18 cellular contexts compared by ENCODE assay signal in the genomic region with DNA sequence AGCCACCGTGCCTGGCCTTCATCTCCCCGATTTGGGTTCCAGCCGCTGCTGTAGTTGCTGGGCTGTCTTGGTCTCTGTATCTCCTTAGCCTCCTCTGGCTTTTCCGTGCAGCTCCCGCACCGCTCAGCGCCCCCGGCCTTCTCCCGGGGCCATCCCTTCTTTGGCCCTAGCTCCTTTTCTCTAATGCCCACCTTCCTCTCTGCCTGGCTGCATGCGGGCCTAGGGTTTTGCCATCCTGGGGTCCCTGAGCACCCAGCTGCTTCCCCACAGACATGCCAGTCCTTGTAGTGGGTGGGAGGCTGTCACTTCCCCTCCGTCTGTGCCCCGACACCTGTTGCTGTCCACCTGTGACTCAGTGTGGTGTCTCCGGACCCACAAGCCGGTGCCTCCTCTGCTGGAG. TPM values are rescaled to one million over a fixed set of nuclear protein-coding genes. Genes with fewer than 3 reads are reported as not detected.
DNase-seq lines count a peak whose midpoint lies in the region; ATAC-seq, FAIRE-seq and TF ChIP-seq lines count a peak whose summit lies in the region.
"Had no signal": no experiment of that assay in that cellular context is flagged by ENCODE, and none has a peak within 500 bp of the region (broad histone marks: within the 10 kb centered on the region; RNA-seq: fewer than 3 reads in every experiment).

No MANE protein-coding gene starts in this region.

- no peak for TF ChIP-seq CTCF in right lobe of liver (IDR thresholded peaks at IDR 0.05)
- no peak for TF ChIP-seq CTCF in HepG2 (CRISPR knock-in tag; IDR thresholded peaks at IDR 0.05)
- TF ChIP-seq CTCF in H1 (IDR thresholded peaks at IDR 0.05; ENCODE audit: control extremely low read depth in 1 of 3, insufficient read depth in 1 of 3, low read depth in 1 of 3, low read length in 3 of 3), result no peak
- no peak for TF ChIP-seq CTCF in neural crest cell (conservative IDR thresholded peaks at IDR 0.05)

- whole genome bisulfite sequencing in right lobe of liver (ENCODE audit: insufficient coverage, low coverage, low lambda C conversion rate, missing lambda C conversion rate), result 90% methylated on average over 12 of the region's 14 CpGs
- 42% methylated on average over 13 of the region's 14 CpGs for WGBS in HepG2 (ENCODE audit: low lambda C conversion rate)
- WGBS in H1 (ENCODE audit: extremely low coverage in 1 of 2, insufficient coverage in 1 of 2, insufficient read length in 1 of 2, insufficient replicate concordance in 2 of 2, low coverage in 1 of 2, low lambda C conversion rate in 2 of 2, missing lambda C conversion rate in 1 of 2), 2 experiments, result 91% methylated on average over 14 of the region's 14 CpGs; no CpG with 5 or more reads in 1 of the 2 experiments

- no peaks in the 10 kb centered on the region for H3K9me3 Mint-ChIP-seq in neural crest cell
- H3K9me3 Mint-ChIP-seq in stimulated activated memory B cell treated with anti-CD40 and anti-IgM and Interleukin-4, amounts not matched to agents 10 μg/mL and 1 μg/mL and 100 μg/mL, for 72 hours, result no peaks in the 10 kb centered on the region
- H3K9me3 Mint-ChIP-seq: IgD-negative memory B cell had no signal

- H3K27me3 ChIP-seq in right lobe of liver (no peaks in the 10 kb centered on the region), HepG2 (ENCODE audit: control insufficient read depth in 1 of 2, insufficient read depth in 2 of 2, low read length in 2 of 2) (peaks cover 0 to 11% of the 10 kb centered on the region in 2 experiments; a peak in 2 of 5 replicates), H1 (replicated peaks in 1 of 4; ENCODE audit: control insufficient read depth in 3 of 4, extremely low read depth in 1 of 4, insufficient read depth in 3 of 4, low read length in 3 of 4) (no peaks in the 10 kb centered on the region)

- H3K4me2 ChIP-seq in HepG2 (ENCODE audit: low read depth, low read length) (no peak overlapping the region), H1 (ENCODE audit: insufficient read depth in 1 of 2, low read depth in 2 of 2, low read length in 2 of 2) (no peak overlapping the region)
- H3K4me2 ChIP-seq: A549, SK-N-SH had no signal

- 0 out of 2 replicates have a peak, but pooled peaks cover 3% of the 10 kb centered on the region for H3K23me2 ChIP-seq in H1 (ENCODE audit: low read depth, low read length)

- 0 out of 2 replicates have a peak overlapping the region, but pooled peaks have one; percentile 13 for H2AK5ac ChIP-seq in H1 (ENCODE audit: low read depth, low read length)

- H4K8ac ChIP-seq in H1 (ENCODE audit: extremely low read depth, insufficient read depth, low read length), result peak overlapping the region; percentile 31; the same call in 1 of the 2 replicates

- FAIRE-seq in HepG2 (lab: Jason Lieb, UNC) (no peak), H1 (lab: Jason Lieb, UNC) (no peak)
- FAIRE-seq: A549, H54 had no signal

- no peaks in the 10 kb centered on the region for H3K36me3 Mint-ChIP-seq in neural crest cell (ENCODE audit: low read depth)
- H3K36me3 Mint-ChIP-seq in stimulated activated memory B cell treated with anti-CD40 and anti-IgM and Interleukin-4, amounts not matched to agents 10 μg/mL and 1 μg/mL and 100 μg/mL, for 72 hours, result no peaks in the 10 kb centered on the region

- H3K79me1 ChIP-seq in H1 (ENCODE audit: low read depth, low read length), result no peaks in the 10 kb centered on the region

- no peak overlapping the region for H3K23ac ChIP-seq in H1 (ENCODE audit: insufficient read length)

- H3K27me3 Mint-ChIP-seq in neural crest cell (ENCODE audit: low read depth), result no peaks in the 10 kb centered on the region
- peaks cover 19% of the 10 kb centered on the region for H3K27me3 Mint-ChIP-seq in stimulated activated memory B cell treated with anti-CD40 and anti-IgM and Interleukin-4, amounts not matched to agents 10 μg/mL and 1 μg/mL and 100 μg/mL, for 72 hours
- H3K27me3 Mint-ChIP-seq: IgD-negative memory B cell had no signal

- H3K27ac Mint-ChIP-seq in neural crest cell (ENCODE audit: unreplicated experiment), result peak overlapping the region; percentile 10
- H3K27ac Mint-ChIP-seq in stimulated activated memory B cell treated with anti-CD40 and anti-IgM and Interleukin-4, amounts not matched to agents 10 μg/mL and 1 μg/mL and 100 μg/mL, for 72 hours, result peak overlapping the region; percentile 3

- H2BK5ac ChIP-seq in H1 (ENCODE audit: low read depth, low read length), result no peak overlapping the region

- no peak overlapping the region for H4K91ac ChIP-seq in H1 (replicated peaks; ENCODE audit: insufficient read length, low read length)

- H4K20me1 ChIP-seq in HepG2 (ENCODE audit: insufficient read depth, low read length) (no peaks in the 10 kb centered on the region), H1 (replicated peaks in 1 of 2; ENCODE audit: control insufficient read depth in 1 of 2, insufficient read depth in 2 of 2, low read length in 2 of 2) (no peaks in the 10 kb centered on the region)

- CTCF ChIA-PET in HepG2 (lab: Yijun Ruan, JAX; ENCODE audit: low intra/inter-chr PET ratio, low total read pairs), result no interaction called here
- CTCF ChIA-PET in H1 (lab: Charles Lee; ENCODE audit: partially characterized antibody), result interaction anchor here (1.4 kb wide), 1 partner anchor 15 kb away, joined by 6 read pairs; no protein-coding TSS in a partner anchor
- CTCF ChIA-PET in HEK293T (lab: Yijun Ruan, JAX), result no interaction called here

- H3K36me3 ChIP-seq in right lobe of liver (no peaks in the 10 kb centered on the region), HepG2 (replicated peaks in 1 of 2; ENCODE audit: control insufficient read depth in 1 of 2, insufficient read depth in 2 of 2, low read length in 2 of 2) (no peaks in the 10 kb centered on the region), H1 (ENCODE audit: control insufficient read depth in 2 of 4, insufficient read depth in 4 of 4, low read length in 3 of 4) (no peaks in the 10 kb centered on the region)

- no peak overlapping the region for H3K4ac ChIP-seq in H1 (replicated peaks; ENCODE audit: insufficient read length, low read depth, low read length)

- H3K4me1 ChIP-seq in right lobe of liver (peaks cover 0 to 24% (median 5%) of the 10 kb centered on the region in 4 donors), HepG2 (ENCODE audit: insufficient read depth, low read length) (peaks cover 35% of the 10 kb centered on the region), H1 (replicated peaks in 1 of 4; ENCODE audit: control insufficient read depth in 3 of 4, insufficient read depth in 4 of 4, low read length in 3 of 4) (peaks cover 0 to 27% (median 8%) of the 10 kb centered on the region in 4 experiments; a peak in 6 of 7 replicates)
- H3K4me1 ChIP-seq: A549 had no signal

- H4K5ac ChIP-seq in H1 (ENCODE audit: insufficient read length, low read depth, low read length), result no peak overlapping the region

- H3K4me3 ChIP-seq in right lobe of liver (no peak overlapping the region), HepG2 (replicated peaks in 1 of 3; ENCODE audit: insufficient read depth in 1 of 3, low read depth in 2 of 3, low read length in 3 of 3) (no peak overlapping the region), H1 (ENCODE audit: extremely low read depth in 1 of 4, insufficient read depth in 2 of 4, low read depth in 3 of 4, low read length in 4 of 4) (no peak overlapping the region)
- H3K4me3 ChIP-seq: A549 had no signal

- no peak for TF ChIP-seq RAD21 in HepG2 (CRISPR knock-in tag; IDR thresholded peaks at IDR 0.05)
- TF ChIP-seq RAD21 in H1 (IDR thresholded peaks at IDR 0.05 in 1 of 2, conservative IDR thresholded peaks at IDR 0.05 in 1 of 2; ENCODE audit: low read depth in 2 of 2, low read length in 2 of 2), result no peak

- TF ChIP-seq EP300 in HepG2 (IDR thresholded peaks at IDR 0.05; ENCODE audit: low read depth in 2 of 2, low read length in 2 of 2), result no peak
- no peak for TF ChIP-seq EP300 in HepG2 (CRISPR knock-in tag; IDR thresholded peaks at IDR 0.05; ENCODE audit: borderline replicate concordance)
- TF ChIP-seq EP300 in H1 (IDR thresholded peaks at IDR 0.05; ENCODE audit: borderline replicate concordance in 1 of 2, low read depth in 2 of 2, low read length in 2 of 2), result no peak

- H3K27ac ChIP-seq in right lobe of liver, result no peak overlapping the region
- H3K27ac ChIP-seq in HepG2 (ENCODE audit: extremely low read length, insufficient read depth, low read length), result no peak overlapping the region
- no peak overlapping the region for H3K27ac ChIP-seq in H1 (ENCODE audit: low read depth, low read length)
- H3K27ac ChIP-seq: A549 had no signal

- no peak overlapping the region for H2BK120ac ChIP-seq in H1 (replicated peaks; ENCODE audit: low read depth, low read length)

- H3K4me1 Mint-ChIP-seq in neural crest cell, result no peaks in the 10 kb centered on the region
- H3K4me1 Mint-ChIP-seq in stimulated activated memory B cell treated with anti-CD40 and anti-IgM and Interleukin-4, amounts not matched to agents 10 μg/mL and 1 μg/mL and 100 μg/mL, for 72 hours, result peaks cover 10% of the 10 kb centered on the region

- peak overlapping the region; percentile 78; the same call in 1 of the 2 replicates for H3K18ac ChIP-seq in H1 (ENCODE audit: extremely low read depth, low read length)

- H2BK20ac ChIP-seq in H1 (ENCODE audit: low read length), result peak overlapping the region; percentile 15; the same call in 1 of the 2 replicates

- intact Hi-C loops in right lobe of liver (cut with DNase I), result no loop called here
- intact Hi-C loops in HepG2 (cut with micrococcal nuclease; ENCODE audit: unreplicated experiment), result no loop called here

- H3K4me3 Mint-ChIP-seq in neural crest cell, result no peak overlapping the region
- no peak overlapping the region for H3K4me3 Mint-ChIP-seq in stimulated activated memory B cell treated with anti-CD40 and anti-IgM and Interleukin-4, amounts not matched to agents 10 μg/mL and 1 μg/mL and 100 μg/mL, for 72 hours
- H3K4me3 Mint-ChIP-seq: IgD-negative memory B cell had no signal

- H3K9ac ChIP-seq in HepG2 (ENCODE audit: insufficient read depth, low read depth, low read length), result no peak overlapping the region
- H3K9ac ChIP-seq in H1 (replicated peaks in 1 of 4; ENCODE audit: extremely low read depth in 1 of 4, low read depth in 3 of 4, low read length in 3 of 4), result no peak overlapping the region
- H3K9ac ChIP-seq: SK-N-SH had no signal

- H3K9me3 ChIP-seq in right lobe of liver (no peaks in the 10 kb centered on the region), HepG2 (ENCODE audit: low read length) (no peaks in the 10 kb centered on the region), H1 (ENCODE audit: insufficient read depth in 2 of 2, low read depth in 1 of 2, low read length in 1 of 2) (no peaks in the 10 kb centered on the region)
- H3K9me3 ChIP-seq: A549, SK-N-SH had no signal

- peak overlapping the region; percentile 5; the same call in 1 of the 2 replicates for H2BK15ac ChIP-seq in H1 (ENCODE audit: low read length)

- no TSS peak for BruUV-seq in HepG2 (replicated peaks; lab: Mats Ljungman, UMichigan)

- TF ChIP-seq POLR2A in right lobe of liver (IDR thresholded peaks at IDR 0.05), result no peak
- no peak for TF ChIP-seq POLR2A in HepG2 (IDR thresholded peaks at IDR 0.05; ENCODE audit: insufficient read depth in 1 of 2, low read depth in 2 of 2, low read length in 2 of 2)
- TF ChIP-seq POLR2A in H1 (IDR thresholded peaks at IDR 0.05; ENCODE audit: control extremely low read depth in 1 of 2, low read depth in 2 of 2, low read length in 2 of 2), result no peak

- H2BK12ac ChIP-seq in H1 (ENCODE audit: low read depth, low read length), result no peak overlapping the region

- H2AFZ ChIP-seq in HepG2 (ENCODE audit: low read length) (no peak overlapping the region), H1 (ENCODE audit: low read length) (no peak overlapping the region)

- DNase-seq in right lobe of liver, result peak in 2 of 3 donors; percentile 10 to 45
- DNase-seq in HepG2 (ENCODE audit: low spot score), result no peak
- no peak for DNase-seq in H1 (ENCODE audit: low read depth in 1 of 2, low spot score in 2 of 2)
- DNase-seq in neural crest cell (ENCODE audit: low read depth, low spot score), result no peak
- DNase-seq in HEK293T (ENCODE audit: extremely low spot score), result no peak
- DNase-seq in NCI-H226, result no peak
- DNase-seq: COR-L47, DMS53, NCI-H187, NCI-H82, SHP77, SK-N-SH had no signal

- ATAC-seq in right lobe of liver (no peak), HepG2 (no peak), GM21381 (IDR thresholded peaks at IDR 0.05; ENCODE audit: unreplicated experiment) (no peak)
- ATAC-seq in stimulated activated memory B cell treated with anti-CD40 and anti-IgM and Interleukin-4, amounts not matched to agents 10 μg/mL and 1 μg/mL and 100 μg/mL, for 72 hours, result no peak
- ATAC-seq: A549 had no signal

- no peak overlapping the region for H3K14ac ChIP-seq in H1 (ENCODE audit: insufficient read length)

- H3K79me2 ChIP-seq in HepG2 (ENCODE audit: insufficient read depth, low read length), result no peaks in the 10 kb centered on the region
- no peaks in the 10 kb centered on the region for H3K79me2 ChIP-seq in H1 (ENCODE audit: control insufficient read depth in 1 of 2, insufficient read depth in 2 of 2, low read length in 2 of 2)

- no peak overlapping the region for H3K56ac ChIP-seq in H1 (replicated peaks; ENCODE audit: insufficient read length, low read depth, low read length)

- POLR2A ChIA-PET in HepG2 (lab: Yijun Ruan, JAX) (interaction anchor here (0.7 kb wide), 1 partner anchor 28 kb away, joined by 3 read pairs; no protein-coding TSS in a partner anchor), H1 (lab: Charles Lee; ENCODE audit: partially characterized antibody) (interaction anchor here (0.6 to 2.7 kb wide), 5 partner anchors 17 to 1422 kb away, joined by 3 to 9 read pairs (median 3); no protein-coding TSS in a partner anchor), HEK293T (lab: Yijun Ruan, JAX) (no interaction called here)

- in situ Hi-C loops in HepG2 (cut with HindIII; ENCODE audit: extremely low pct_ligation_motif_present, low pct_unique_long_range_greater_than_20kb), result no loop called here

RNA-seq across cellular contexts. Expression of gene KCNJ4, which starts 36.4 kb away (rescaled TPM):
- total RNA-seq in right lobe of liver, result not detected
- total RNA-seq in HepG2 (2016; rRNA removed; fragmentation: Illumina TruSeq; extraction: Trizol), result not detected in 2 replicates
- not detected in 2 replicates for total RNA-seq in HepG2 (2016; cell fraction: cytosol; rRNA removed; fragmentation: Illumina TruSeq; extraction: Trizol; ENCODE audit: low read depth)
- not detected in 2 replicates for total RNA-seq in HepG2 (2016; cell fraction: insoluble cytoplasmic fraction; rRNA removed; fragmentation: Illumina TruSeq; extraction: Trizol)
- total RNA-seq in HepG2 (2016; cell fraction: membrane; rRNA removed; fragmentation: Illumina TruSeq; extraction: Trizol), result not detected in 2 replicates
- total RNA-seq in HepG2 (2016; cell fraction: nucleus; rRNA removed; fragmentation: Illumina TruSeq; extraction: Trizol), result not detected in 2 replicates
- polyA plus RNA-seq in HepG2 (2011; rRNA removed), result not detected in 2 replicates
- polyA plus RNA-seq in HepG2 (2011; cell fraction: cytosol; rRNA removed), result 0.03 TPM in 1 of 2 replicates, not detected in the other
- not detected in 2 replicates for polyA plus RNA-seq in HepG2 (2011; cell fraction: nucleus; rRNA removed)
- polyA plus RNA-seq in HepG2 (2012), result not detected in 2 replicates
- polyA plus RNA-seq in HepG2 (2016; cell fraction: cytosol; fragmentation: Illumina TruSeq; extraction: Trizol; ENCODE audit: low read depth), result not detected in 2 replicates
- polyA plus RNA-seq in HepG2 (2016; cell fraction: insoluble cytoplasmic fraction; fragmentation: Illumina TruSeq; extraction: Trizol; ENCODE audit: low read depth), result not detected in 2 replicates
- not detected in 2 replicates for polyA plus RNA-seq in HepG2 (2016; cell fraction: membrane; fragmentation: Illumina TruSeq; extraction: Trizol; ENCODE audit: low read depth)
- polyA plus RNA-seq in HepG2 (2016; cell fraction: nucleus; fragmentation: Illumina TruSeq; extraction: Trizol; ENCODE audit: insufficient read depth, low read depth), result not detected in 2 replicates
- polyA minus RNA-seq in HepG2 (2011; rRNA and poly(A)+ RNA removed; ENCODE audit: low replicate concordance), result not detected in 2 replicates
- polyA minus RNA-seq in HepG2 (2011; cell fraction: cytosol; rRNA and poly(A)+ RNA removed), result not detected in 2 replicates
- not detected in 2 replicates for polyA minus RNA-seq in HepG2 (2011; cell fraction: nucleus; rRNA and poly(A)+ RNA removed)
- 2.2 and 2.3 TPM in 2 replicates for total RNA-seq in H1 (2021; fragmentation: NEBNext Ultra II Directional; extraction: Animal tissue kit (Norgen Biotek cat#: 25700))
- polyA plus RNA-seq in H1 (2011; rRNA removed), result 1.4 TPM in 2 replicates
- 1.3 TPM for polyA plus RNA-seq in H1 (2011; cell fraction: cytosol; rRNA removed)
- polyA plus RNA-seq in H1 (2011; cell fraction: nucleus; rRNA removed), result 1.2 TPM
- 1.0 to 3.7 TPM (median 2.6 TPM) in 4 replicates for polyA plus RNA-seq in H1 (2012, experiment 1 of 2)
- 1.2 TPM for polyA plus RNA-seq in H1 (2012, experiment 2 of 2)
- polyA plus RNA-seq in H1 (2013, experiment 1 of 2), result 1.2 TPM
- 1.3 TPM for polyA plus RNA-seq in H1 (2013, experiment 2 of 2)
- 0.41 TPM in 2 replicates for polyA minus RNA-seq in H1 (2011; rRNA and poly(A)+ RNA removed)
- 1.8 TPM for polyA minus RNA-seq in H1 (2011; cell fraction: cytosol; rRNA and poly(A)+ RNA removed)
- not detected for polyA minus RNA-seq in H1 (2011; cell fraction: nucleus; rRNA and poly(A)+ RNA removed)
- total RNA-seq in neural crest cell, result 4.0 and 4.4 TPM in 2 replicates
- total RNA-seq: NCI-H460 had no signal
- polyA plus RNA-seq: IgD-negative memory B cell, SK-N-SH had no signal

RNA-seq across cellular contexts. Expression of gene KDELR3, which starts 49.3 kb away (rescaled TPM):
- total RNA-seq in right lobe of liver (10 to 100 TPM in 3 of 6 experiments, 1 to 10 TPM in 3; 2.4 to 53.8 (median 12.8) TPM), HepG2 (2016; rRNA removed; fragmentation: Illumina TruSeq; extraction: Trizol) (18.9 and 24.2 TPM in 2 replicates), neural crest cell (5.1 and 5.3 TPM in 2 replicates)
- 15.4 and 17.8 TPM in 2 replicates for total RNA-seq in HepG2 (2016; cell fraction: cytosol; rRNA removed; fragmentation: Illumina TruSeq; extraction: Trizol; ENCODE audit: low read depth)
- total RNA-seq in HepG2 (2016; cell fraction: insoluble cytoplasmic fraction; rRNA removed; fragmentation: Illumina TruSeq; extraction: Trizol), result 18.4 and 24.9 TPM in 2 replicates
- total RNA-seq in HepG2 (2016; cell fraction: membrane; rRNA removed; fragmentation: Illumina TruSeq; extraction: Trizol), result 25.0 and 25.7 TPM in 2 replicates
- total RNA-seq in HepG2 (2016; cell fraction: nucleus; rRNA removed; fragmentation: Illumina TruSeq; extraction: Trizol), result 24.1 and 25.4 TPM in 2 replicates
- polyA plus RNA-seq in HepG2 (2011; rRNA removed) (44.4 and 65.7 TPM in 2 replicates), H1 (2011; rRNA removed) (8.0 and 13.0 TPM in 2 replicates)
- polyA plus RNA-seq in HepG2 (2011; cell fraction: cytosol; rRNA removed), result 51.3 and 51.5 TPM in 2 replicates
- 13.4 and 13.6 TPM in 2 replicates for polyA plus RNA-seq in HepG2 (2011; cell fraction: nucleus; rRNA removed)
- 25.3 and 25.4 TPM in 2 replicates for polyA plus RNA-seq in HepG2 (2012)
- 22.6 and 32.8 TPM in 2 replicates for polyA plus RNA-seq in HepG2 (2016; cell fraction: cytosol; fragmentation: Illumina TruSeq; extraction: Trizol; ENCODE audit: low read depth)
- polyA plus RNA-seq in HepG2 (2016; cell fraction: insoluble cytoplasmic fraction; fragmentation: Illumina TruSeq; extraction: Trizol; ENCODE audit: low read depth), result 25.8 and 26.8 TPM in 2 replicates
- 31.8 and 34.1 TPM in 2 replicates for polyA plus RNA-seq in HepG2 (2016; cell fraction: membrane; fragmentation: Illumina TruSeq; extraction: Trizol; ENCODE audit: low read depth)
- polyA plus RNA-seq in HepG2 (2016; cell fraction: nucleus; fragmentation: Illumina TruSeq; extraction: Trizol; ENCODE audit: insufficient read depth, low read depth), result 38.2 and 40.9 TPM in 2 replicates
- polyA minus RNA-seq in HepG2 (2011; rRNA and poly(A)+ RNA removed; ENCODE audit: low replicate concordance), result 11.9 and 47.4 TPM in 2 replicates
- polyA minus RNA-seq in HepG2 (2011; cell fraction: cytosol; rRNA and poly(A)+ RNA removed), result 22.6 and 22.7 TPM in 2 replicates
- 6.4 and 12.8 TPM in 2 replicates for polyA minus RNA-seq in HepG2 (2011; cell fraction: nucleus; rRNA and poly(A)+ RNA removed)
- total RNA-seq in H1 (2021; fragmentation: NEBNext Ultra II Directional; extraction: Animal tissue kit (Norgen Biotek cat#: 25700)), result 7.8 and 7.9 TPM in 2 replicates
- 7.9 TPM for polyA plus RNA-seq in H1 (2011; cell fraction: cytosol; rRNA removed)
- 4.4 TPM for polyA plus RNA-seq in H1 (2011; cell fraction: nucleus; rRNA removed)
- 6.7 to 7.7 TPM (median 7.3 TPM) in 4 replicates for polyA plus RNA-seq in H1 (2012, experiment 1 of 2)
- 4.7 TPM for polyA plus RNA-seq in H1 (2012, experiment 2 of 2)
- polyA plus RNA-seq in H1 (2013, experiment 1 of 2), result 14.5 TPM
- 19.3 TPM for polyA plus RNA-seq in H1 (2013, experiment 2 of 2)
- 7.5 and 13.4 TPM in 2 replicates for polyA minus RNA-seq in H1 (2011; rRNA and poly(A)+ RNA removed)
- polyA minus RNA-seq in H1 (2011; cell fraction: cytosol; rRNA and poly(A)+ RNA removed), result 3.1 TPM
- polyA minus RNA-seq in H1 (2011; cell fraction: nucleus; rRNA and poly(A)+ RNA removed), result 4.7 TPM

Comparison
In these comparisons a context has a peak if more than half of its experiments do, and no peak if none do; other contexts are left out.
1. DNase-seq: peak in right lobe of liver (2 of 3); none in HepG2 (single experiment), H1 (0 of 2), neural crest cell (single experiment), HEK293T (single experiment) and NCI-H226 (single experiment).